ENCODE assay signal across 10 cellular contexts in genomic region chr12:114476159-114476558, GRCh38.
DNase-seq lines count a peak whose midpoint lies in the region; ATAC-seq and TF ChIP-seq lines count a peak whose summit lies in the region.
"Had no signal": no experiment of that assay in that cellular context is flagged by ENCODE, and none has a peak within 500 bp of the region (broad histone marks: within the 10 kb centered on the region; RNA-seq: fewer than 3 reads in every experiment).

No MANE protein-coding gene starts in this region.

- peaks cover 0 to 13% of the 10 kb centered on the region in 2 donors for H3K4me1 ChIP-seq in ascending aorta
- H3K4me1 ChIP-seq in tibial artery: peaks cover 0 to 17% (median 9%) of the 10 kb centered on the region in 4 donors

- H3K27me3 ChIP-seq in ascending aorta: peaks cover 11% of the 10 kb centered on the region
- H3K27me3 ChIP-seq in kidney epithelial cell (ENCODE audit: control insufficient read depth, insufficient read depth, low read length): peaks cover 32% of the 10 kb centered on the region
- H3K27me3 ChIP-seq in tibial artery: peaks cover 0 to 63% of the 10 kb centered on the region in 2 donors

- no peak overlapping the region for H3K27ac ChIP-seq in ascending aorta
- no peak overlapping the region for H3K27ac ChIP-seq in tibial artery

- ATAC-seq in GM18868 (IDR thresholded peaks at IDR 0.05; ENCODE audit: unreplicated experiment) (no peak), HG03457 (IDR thresholded peaks at IDR 0.05; ENCODE audit: unreplicated experiment) (no peak), GM18909 (IDR thresholded peaks at IDR 0.05; ENCODE audit: poor library complexity, unreplicated experiment) (no peak)
- ATAC-seq: T-cell had no signal

- no peak overlapping the region for H3K4me3 ChIP-seq in ascending aorta
- H3K4me3 ChIP-seq in kidney epithelial cell (ENCODE audit: low read depth, low read length): no peak overlapping the region
- no peak overlapping the region for H3K4me3 ChIP-seq in tibial artery

- H3K9me3 ChIP-seq in ascending aorta: no peaks in the 10 kb centered on the region
- H3K9me3 ChIP-seq in tibial artery: no peaks in the 10 kb centered on the region

- TF ChIP-seq CTCF in ascending aorta (IDR thresholded peaks at IDR 0.05) (peak in 2 of 3 experiments; percentile 16 to 45), kidney epithelial cell (IDR thresholded peaks at IDR 0.05; ENCODE audit: insufficient read depth, low read length, poor library complexity, severe bottlenecking) (peak; percentile 12), tibial artery (IDR thresholded peaks at IDR 0.05) (peak in 1 of 2 experiments; percentile 32)

- no peak for TF ChIP-seq EP300 in Ishikawa (IDR thresholded peaks at IDR 0.05; ENCODE audit: borderline replicate concordance)

- TF ChIP-seq RAD21 in Ishikawa (IDR thresholded peaks at IDR 0.05; ENCODE audit: low read depth): peak; percentile 21

- H3K36me3 ChIP-seq in ascending aorta (no peaks in the 10 kb centered on the region), kidney epithelial cell (ENCODE audit: control insufficient read depth, insufficient read depth, low read length) (no peaks in the 10 kb centered on the region), tibial artery (no peaks in the 10 kb centered on the region)

- DNase-seq in Ammon's horn (ENCODE audit: low spot score) (peak; percentile 23), ascending aorta (ENCODE audit: low spot score in 2 of 2) (no peak), kidney epithelial cell (ENCODE audit: low read depth) (no peak), tibial artery (no peak)
- DNase-seq: mesenchymal stem cell, T-cell had no signal

- intact Hi-C loops in ascending aorta (cut with DNase I) (loop anchor here (10.0 kb wide), 1 partner anchor 311 kb away; no protein-coding TSS in a partner anchor), tibial artery (cut with DNase I; ENCODE audit: low total_unique reads) (no loop called here)

TF ChIP-seq in Ishikawa, 13 proteins besides CTCF, POLR2A, EP300 and RAD21:
- TF ChIP-seq ZBTB7A (IDR thresholded peaks at IDR 0.05; ENCODE audit: low read depth) (no peak), NFIC (IDR thresholded peaks at IDR 0.05) (no peak), YY1 (IDR thresholded peaks at IDR 0.05; ENCODE audit: low read depth) (no peak), FOXM1 (IDR thresholded peaks at IDR 0.05; ENCODE audit: borderline replicate concordance, low read depth) (no peak), TAF1 (IDR thresholded peaks at IDR 0.05; ENCODE audit: low read depth) (no peak), CEBPB (IDR thresholded peaks at IDR 0.05) (no peak), TCF12 (IDR thresholded peaks at IDR 0.05; ENCODE audit: low read depth) (no peak), CREB1 (IDR thresholded peaks at IDR 0.05; ENCODE audit: low read depth) (no peak), EGR1 (IDR thresholded peaks at IDR 0.05) (no peak), TEAD4 (IDR thresholded peaks at IDR 0.05) (no peak)
- TF ChIP-seq, protein P1, sequence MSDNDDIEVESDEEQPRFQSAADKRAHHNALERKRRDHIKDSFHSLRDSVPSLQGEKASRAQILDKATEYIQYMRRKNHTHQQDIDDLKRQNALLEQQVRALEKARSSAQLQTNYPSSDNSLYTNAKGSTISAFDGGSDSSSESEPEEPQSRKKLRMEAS (IDR thresholded peaks at IDR 0.05): no peak
- TF ChIP-seq, protein P2, sequence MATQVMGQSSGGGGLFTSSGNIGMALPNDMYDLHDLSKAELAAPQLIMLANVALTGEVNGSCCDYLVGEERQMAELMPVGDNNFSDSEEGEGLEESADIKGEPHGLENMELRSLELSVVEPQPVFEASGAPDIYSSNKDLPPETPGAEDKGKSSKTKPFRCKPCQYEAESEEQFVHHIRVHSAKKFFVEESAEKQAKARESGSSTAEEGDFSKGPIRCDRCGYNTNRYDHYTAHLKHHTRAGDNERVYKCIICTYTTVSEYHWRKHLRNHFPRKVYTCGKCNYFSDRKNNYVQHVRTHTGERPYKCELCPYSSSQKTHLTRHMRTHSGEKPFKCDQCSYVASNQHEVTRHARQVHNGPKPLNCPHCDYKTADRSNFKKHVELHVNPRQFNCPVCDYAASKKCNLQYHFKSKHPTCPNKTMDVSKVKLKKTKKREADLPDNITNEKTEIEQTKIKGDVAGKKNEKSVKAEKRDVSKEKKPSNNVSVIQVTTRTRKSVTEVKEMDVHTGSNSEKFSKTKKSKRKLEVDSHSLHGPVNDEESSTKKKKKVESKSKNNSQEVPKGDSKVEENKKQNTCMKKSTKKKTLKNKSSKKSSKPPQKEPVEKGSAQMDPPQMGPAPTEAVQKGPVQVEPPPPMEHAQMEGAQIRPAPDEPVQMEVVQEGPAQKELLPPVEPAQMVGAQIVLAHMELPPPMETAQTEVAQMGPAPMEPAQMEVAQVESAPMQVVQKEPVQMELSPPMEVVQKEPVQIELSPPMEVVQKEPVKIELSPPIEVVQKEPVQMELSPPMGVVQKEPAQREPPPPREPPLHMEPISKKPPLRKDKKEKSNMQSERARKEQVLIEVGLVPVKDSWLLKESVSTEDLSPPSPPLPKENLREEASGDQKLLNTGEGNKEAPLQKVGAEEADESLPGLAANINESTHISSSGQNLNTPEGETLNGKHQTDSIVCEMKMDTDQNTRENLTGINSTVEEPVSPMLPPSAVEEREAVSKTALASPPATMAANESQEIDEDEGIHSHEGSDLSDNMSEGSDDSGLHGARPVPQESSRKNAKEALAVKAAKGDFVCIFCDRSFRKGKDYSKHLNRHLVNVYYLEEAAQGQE (IDR thresholded peaks at IDR 0.05; ENCODE audit: low read depth): no peak
- TF ChIP-seq, protein P3, sequence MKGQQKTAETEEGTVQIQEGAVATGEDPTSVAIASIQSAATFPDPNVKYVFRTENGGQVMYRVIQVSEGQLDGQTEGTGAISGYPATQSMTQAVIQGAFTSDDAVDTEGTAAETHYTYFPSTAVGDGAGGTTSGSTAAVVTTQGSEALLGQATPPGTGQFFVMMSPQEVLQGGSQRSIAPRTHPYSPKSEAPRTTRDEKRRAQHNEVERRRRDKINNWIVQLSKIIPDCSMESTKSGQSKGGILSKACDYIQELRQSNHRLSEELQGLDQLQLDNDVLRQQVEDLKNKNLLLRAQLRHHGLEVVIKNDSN (IDR thresholded peaks at IDR 0.05): no peak
TF ChIP-seq in Ishikawa: peak in this region for 0.
